In the genomic region with DNA sequence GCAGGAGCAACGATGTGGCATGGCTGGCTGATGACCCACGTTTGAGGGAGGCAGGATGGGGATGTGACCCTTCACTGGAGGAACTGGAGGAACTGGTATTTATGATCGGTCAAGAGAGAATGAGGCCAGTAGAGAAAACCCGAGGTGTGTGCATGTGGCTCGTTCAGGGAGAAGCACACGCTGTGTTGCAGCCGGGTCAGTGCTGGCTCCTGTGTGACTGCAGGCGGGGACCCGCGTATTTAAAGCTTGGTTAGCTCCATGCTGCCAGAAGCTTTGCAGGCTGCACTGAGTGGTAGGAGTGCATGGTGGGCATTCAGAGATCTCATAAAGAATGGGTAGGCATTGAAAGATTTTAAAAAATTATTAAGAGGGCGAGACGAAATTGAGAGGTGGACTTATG, we compare ENCODE assay signal across 23 cellular contexts. TPM values are rescaled to one million over a fixed set of nuclear protein-coding genes. Genes with fewer than 3 reads are reported as not detected.
DNase-seq lines count a peak whose midpoint lies in the region; ATAC-seq lines count a peak whose summit lies in the region.
"Had no signal": no experiment of that assay in that cellular context is flagged by ENCODE, and none has a peak within 500 bp of the region (broad histone marks: within the 10 kb centered on the region; RNA-seq: fewer than 3 reads in every experiment).

No MANE protein-coding gene starts in this region.

- H4K8ac ChIP-seq in trophoblast cell (ENCODE audit: low read depth, low read length): no peak overlapping the region

- WGBS in trophoblast cell (ENCODE audit: extremely low coverage, insufficient coverage, insufficient read length): 100% methylated on average over 2 of the region's 12 CpGs

- ATAC-seq in central memory CD8-positive, alpha-beta T cell (replicated peaks; ENCODE audit: extremely low read depth, poor library complexity, severe bottlenecking): no peak
- ATAC-seq in HG02852 (IDR thresholded peaks at IDR 0.05; ENCODE audit: unreplicated experiment): no peak
- ATAC-seq: CD8-positive, alpha-beta T cell had no signal

- H3K4me1 Mint-ChIP-seq in activated naive CD4-positive, alpha-beta T cell treated with anti-CD3 and anti-CD28 coated beads, Interleukin-2, amount 10 ng/mL, durations not matched to agents 7 days and 5 days: no peaks in the 10 kb centered on the region
- H3K4me1 Mint-ChIP-seq in central memory CD8-positive, alpha-beta T cell: no peaks in the 10 kb centered on the region
- H3K4me1 Mint-ChIP-seq: B cell had no signal

- no peak overlapping the region for H2AK5ac ChIP-seq in trophoblast cell (ENCODE audit: low read length)

- H3K9me3 Mint-ChIP-seq in activated naive CD4-positive, alpha-beta T cell treated with anti-CD3 and anti-CD28 coated beads, Interleukin-2, amount 10 ng/mL, durations not matched to agents 7 days and 5 days: no peaks in the 10 kb centered on the region
- no peaks in the 10 kb centered on the region for H3K9me3 Mint-ChIP-seq in central memory CD8-positive, alpha-beta T cell
- H3K9me3 Mint-ChIP-seq: CD8-positive, alpha-beta T cell; IgD-negative memory B cell had no signal

- no peaks in the 10 kb centered on the region for H3K27me3 ChIP-seq in trophoblast cell (ENCODE audit: insufficient read depth, low read length)

- H3K4me2 ChIP-seq in trophoblast cell (ENCODE audit: low read length): no peak overlapping the region
- H3K4me2 ChIP-seq: KMS-11 had no signal

- H3K36me3 ChIP-seq in trophoblast cell (ENCODE audit: control insufficient read depth in 1 of 2, insufficient read depth in 2 of 2, low read length in 2 of 2): peaks cover 48 to 59% of the 10 kb centered on the region in 2 experiments

- CTCF ChIA-PET in activated naive CD4-positive, alpha-beta T cell treated with anti-CD3 and anti-CD28 coated beads, Interleukin-2, amount 10 ng/mL, durations not matched to agents 7 days and 5 days (lab: Charles Lee): no interaction called here

- no peak overlapping the region for H3K4ac ChIP-seq in trophoblast cell (ENCODE audit: low read depth, low read length)

- H3K27ac Mint-ChIP-seq in activated naive CD4-positive, alpha-beta T cell treated with anti-CD3 and anti-CD28 coated beads, Interleukin-2, amount 10 ng/mL, durations not matched to agents 7 days and 5 days: peak overlapping the region; percentile 29
- peak overlapping the region; percentile 45 for H3K27ac Mint-ChIP-seq in central memory CD8-positive, alpha-beta T cell (ENCODE audit: low read depth)
- H3K27ac Mint-ChIP-seq: B cell; CD8-positive, alpha-beta T cell had no signal

- peaks cover 0 to 4% of the 10 kb centered on the region in 2 experiments for H3K4me1 ChIP-seq in trophoblast cell (ENCODE audit: control insufficient read depth in 1 of 2, insufficient read depth in 2 of 2, low read length in 2 of 2)

- peaks cover 2% of the 10 kb centered on the region for H3K9me3 ChIP-seq in trophoblast cell (ENCODE audit: insufficient read depth, low read depth, low read length)

- peaks cover 64% of the 10 kb centered on the region for H3K36me3 Mint-ChIP-seq in activated naive CD4-positive, alpha-beta T cell treated with anti-CD3 and anti-CD28 coated beads, Interleukin-2, amount 10 ng/mL, durations not matched to agents 7 days and 5 days
- peaks cover 24% of the 10 kb centered on the region for H3K36me3 Mint-ChIP-seq in central memory CD8-positive, alpha-beta T cell (ENCODE audit: insufficient read depth)

- no peak overlapping the region for H3K27ac ChIP-seq in trophoblast cell (ENCODE audit: low read depth, low read length)
- H3K27ac ChIP-seq: 22Rv1, C4-2B, HL-60, KMS-11 had no signal

- H3K4me3 Mint-ChIP-seq in activated naive CD4-positive, alpha-beta T cell treated with anti-CD3 and anti-CD28 coated beads, Interleukin-2, amount 10 ng/mL, durations not matched to agents 7 days and 5 days: no peak overlapping the region
- no peak overlapping the region for H3K4me3 Mint-ChIP-seq in central memory CD8-positive, alpha-beta T cell
- H3K4me3 Mint-ChIP-seq: B cell; CD8-positive, alpha-beta T cell; IgD-negative memory B cell had no signal

- H3K79me1 ChIP-seq in trophoblast cell (ENCODE audit: low read length): no peaks in the 10 kb centered on the region

- no peak overlapping the region for H3K9ac ChIP-seq in trophoblast cell (ENCODE audit: low read length)
- H3K9ac ChIP-seq: KMS-11 had no signal

- H3K4me3 ChIP-seq in trophoblast cell (ENCODE audit: low read depth, low read length): peak overlapping the region; percentile 37

- no peak overlapping the region for H4K91ac ChIP-seq in trophoblast cell (ENCODE audit: low read depth, low read length)

- H2AFZ ChIP-seq in trophoblast cell (ENCODE audit: insufficient read depth, low read length, poor library complexity): no peak overlapping the region

- DNase-seq in activated naive CD4-positive, alpha-beta T cell treated with anti-CD3 and anti-CD28 coated beads, Interleukin-2, amount 10 ng/mL, durations not matched to agents 7 days and 5 days: no peak
- no peak for DNase-seq in activated naive CD4-positive, alpha-beta T cell (lab: John Stamatoyannopoulos, UW)
- DNase-seq in central memory CD8-positive, alpha-beta T cell (ENCODE audit: low spot score in 2 of 2): no peak
- DNase-seq in trophoblast cell: no peak
- DNase-seq in NCI-H2107 treated with DMSO at 0.1 percent for 48 hours (lab: John Stamatoyannopoulos, UW; ENCODE audit: unreplicated experiment): no peak
- no peak for DNase-seq in DMS53 treated with DMSO at 0.1 percent for 48 hours (lab: John Stamatoyannopoulos, UW; ENCODE audit: unreplicated experiment)
- DNase-seq: CD8-positive, alpha-beta T cell; DMS153; MM.1S; NCI-H1417; NCI-H1694; NCI-H2029 treated with DMSO at 0.1 percent for 48 hours; NCI-H2227 treated with DMSO at 0.1 percent for 48 hours; NCI-H526 treated with DMSO at 0.1 percent for 48 hours; RPMI8226; SHP77 had no signal

- peak overlapping the region; percentile 42 for H3K23ac ChIP-seq in trophoblast cell (ENCODE audit: low read length)

- no peak overlapping the region for H4K12ac ChIP-seq in trophoblast cell (ENCODE audit: low read depth, low read length)

- no peak overlapping the region for H2BK12ac ChIP-seq in trophoblast cell (ENCODE audit: low read length)

- H3K14ac ChIP-seq in trophoblast cell (ENCODE audit: low read length): no peak overlapping the region

- no peak overlapping the region for H2BK5ac ChIP-seq in trophoblast cell (ENCODE audit: low read depth, low read length, poor library complexity)

- H3K27me3 Mint-ChIP-seq in activated naive CD4-positive, alpha-beta T cell treated with anti-CD3 and anti-CD28 coated beads, Interleukin-2, amount 10 ng/mL, durations not matched to agents 7 days and 5 days: no peaks in the 10 kb centered on the region
- H3K27me3 Mint-ChIP-seq in central memory CD8-positive, alpha-beta T cell: no peaks in the 10 kb centered on the region
- H3K27me3 Mint-ChIP-seq: B cell, IgD-negative memory B cell had no signal

- no peak overlapping the region for H3K18ac ChIP-seq in trophoblast cell (ENCODE audit: low read length)

- no peak overlapping the region for H2BK120ac ChIP-seq in trophoblast cell (ENCODE audit: insufficient read depth, low read length, poor library complexity)

- no peaks in the 10 kb centered on the region for H3K79me2 ChIP-seq in trophoblast cell (ENCODE audit: control insufficient read depth, insufficient read depth, low read length, poor library complexity)

RNA-seq across cellular contexts. Expression of gene NELFA, which starts 52.1 kb away (rescaled TPM):
- 27.2 and 27.8 TPM in 2 replicates for polyA plus RNA-seq in trophoblast cell (2013)
